8 cellular contexts compared by ENCODE assay signal in the genomic region with DNA sequence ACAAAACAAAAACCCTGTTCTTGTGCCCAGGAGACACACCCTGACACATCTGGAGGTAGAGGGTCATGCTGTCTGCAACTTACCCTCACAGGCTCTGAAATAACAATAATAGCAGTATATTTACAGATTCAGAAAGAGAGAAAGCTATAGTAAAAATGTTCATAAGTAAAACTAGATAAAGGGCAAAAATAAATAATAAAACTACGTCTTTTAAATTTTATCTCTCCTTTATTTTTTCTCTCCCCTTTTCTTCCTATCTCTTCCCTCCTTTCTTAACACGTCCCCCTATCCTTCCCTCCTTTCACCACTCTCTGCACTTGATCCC. TPM values are rescaled to one million over a fixed set of nuclear protein-coding genes. Genes with fewer than 3 reads are reported as not detected.
DNase-seq lines count a peak whose midpoint lies in the region; ATAC-seq, FAIRE-seq and TF ChIP-seq lines count a peak whose summit lies in the region.
"Not testable (repeated sequence)": the region's sequence is repeated elsewhere in the genome, so short reads cannot be mapped to it uniquely, and the experiment has no call there.
"Had no signal": no experiment of that assay in that cellular context is flagged by ENCODE, and none has a peak within 500 bp of the region (broad histone marks: within the 10 kb centered on the region; RNA-seq: fewer than 3 reads in every experiment).

No MANE protein-coding gene starts in this region.

- CTCF ChIA-PET in GM12878 (lab: Yijun Ruan, JAX) = interaction anchor here (0.7 to 7.0 kb wide), 14 partner anchors 10 to 105 kb away, joined by 3 to 100 read pairs (median 5); partner anchors contain the start of genes ATP6V1G2, DDX39B, LTB and MCCD1

- H4K20me1 ChIP-seq in SU-DHL-6 (ENCODE audit: low read depth, low read length); GM12878 (ENCODE audit: control insufficient read depth, insufficient read depth): not testable (repeated sequence)

- DNase-seq in H7; GM12878 (ENCODE audit: low read depth, low spot score); foreskin fibroblast; nephron progenitor cell; uterus: not testable (repeated sequence)

- ATAC-seq in GM12878 = not testable (repeated sequence)

- POLR2A ChIA-PET in GM12878 (lab: Charles Lee) = interaction anchor here (1.3 to 3.3 kb wide), 4 partner anchors 45 to 105 kb away, joined by 3 to 13 read pairs (median 4); partner anchors contain the start of genes DDX39B and NFKBIL1

- not testable (repeated sequence) for H3K4me1 ChIP-seq in GM12878 (ENCODE audit: control insufficient read depth, insufficient read depth, low read length); uterus

- not testable (repeated sequence) for H3K9me3 Mint-ChIP-seq in nephron progenitor cell

- BruUV-seq in GM12878 (replicated peaks; lab: Mats Ljungman, UMichigan) = not testable (repeated sequence)

- peak overlapping the region; percentile 10; the same call in 1 of the 2 replicates for H3K4me3 ChIP-seq in H7 (ENCODE audit: insufficient read depth, low read depth, low read length)
- H3K4me3 ChIP-seq in SU-DHL-6 (ENCODE audit: insufficient read depth, low read length, poor library complexity, severe bottlenecking) = peak overlapping the region; percentile 95
- H3K4me3 ChIP-seq in GM12878 = peak overlapping the region; percentile 76
- H3K4me3 ChIP-seq in foreskin fibroblast (ENCODE audit: low read depth in 1 of 2, low read length in 2 of 2) = peak overlapping the region; percentile 73 to 79
- H3K4me3 ChIP-seq in uterus = peak overlapping the region; percentile 38 to 44

- not testable (repeated sequence) for H3K27me3 ChIP-seq in H7 (ENCODE audit: control insufficient read depth, insufficient read depth, low read length); SU-DHL-6 (ENCODE audit: low read length); GM12878 (replicated peaks in 1 of 2; ENCODE audit: control insufficient read depth in 2 of 2, insufficient read depth in 2 of 2, low read length in 1 of 2); uterus

- H3K36me3 ChIP-seq in H7 (replicated peaks; ENCODE audit: control insufficient read depth, insufficient read depth, low read length); SU-DHL-6 (ENCODE audit: low read length); GM12878 (ENCODE audit: control insufficient read depth in 2 of 2, insufficient read depth in 2 of 2, low read length in 1 of 2); uterus: not testable (repeated sequence)

- peaks cover 26% of the 10 kb centered on the region for H3K4me1 Mint-ChIP-seq in nephron progenitor cell

- H3K36me3 Mint-ChIP-seq in nephron progenitor cell (ENCODE audit: low read depth) = not testable (repeated sequence)

- in situ Hi-C loops in GM12878 (cut with MboI) = loop anchor here (5.0 kb wide), 2 partner anchors 49 to 104 kb away; partner anchors contain the start of gene DDX39B

- 0% methylated on average over 1 of the region's 2 CpGs for WGBS in GM12878 (ENCODE audit: insufficient coverage, insufficient replicate concordance, low lambda C conversion rate, missing lambda C conversion rate)

- H3K4me3 Mint-ChIP-seq in nephron progenitor cell = peak overlapping the region; percentile 78

- FAIRE-seq in GM12878 (lab: Jason Lieb, UNC) = not testable (repeated sequence)

- H2AFZ ChIP-seq in SU-DHL-6 (ENCODE audit: low read depth, low read length, severe bottlenecking) (peak overlapping the region; percentile 54), GM12878 (ENCODE audit: control insufficient read depth, low read depth, low read length) (peak overlapping the region; percentile 79; the same call in 1 of the 2 replicates)

- H3K9me3 ChIP-seq in SU-DHL-6 (ENCODE audit: insufficient read depth, low read length); GM12878 (replicated peaks; ENCODE audit: control insufficient read depth, insufficient read depth, low read length); uterus: not testable (repeated sequence)

- TF ChIP-seq CTCF in SU-DHL-6 (IDR thresholded peaks at IDR 0.05; ENCODE audit: insufficient read depth, low read length, poor library complexity, severe bottlenecking); GM12878 (IDR thresholded peaks at IDR 0.05 in 2 of 3, conservative IDR thresholded peaks at IDR 0.05 in 1 of 3; ENCODE audit: control insufficient read depth in 2 of 3, extremely low read depth in 1 of 3, insufficient read depth in 1 of 3, low read depth in 3 of 3, low read length in 3 of 3); foreskin fibroblast (IDR thresholded peaks at IDR 0.05; ENCODE audit: low read depth, low read length); nephron progenitor cell (IDR thresholded peaks at IDR 0.05); uterus (IDR thresholded peaks at IDR 0.05): not testable (repeated sequence)

- H3K9ac ChIP-seq in SU-DHL-6 (ENCODE audit: low read length) (peak overlapping the region; percentile 72), GM12878 (ENCODE audit: control insufficient read depth, insufficient read depth, low read length) (peak overlapping the region; percentile 78)

- intact Hi-C loops in GM12878 (cut with micrococcal nuclease; ENCODE audit: unreplicated experiment) = loop anchor here (1.0 kb wide), 1 partner anchor 48 kb away; no protein-coding TSS in a partner anchor
- intact Hi-C loops in uterus (cut with DNase I; ENCODE audit: low total_unique reads) = not testable (repeated sequence)

- SMC1A ChIA-PET in GM12878 (lab: Charles Lee; ENCODE audit: uncharacterized antibody, unreplicated experiment) = interaction anchor here (1.0 to 6.5 kb wide), 7 partner anchors 9 to 245 kb away, joined by 3 to 63 read pairs (median 5); partner anchors contain the start of genes DDX39B, NCR3 and NFKBIL1

- RAD21 ChIA-PET in GM12878 (lab: Charles Lee; ENCODE audit: unreplicated experiment) = interaction anchor here (0.7 to 6.4 kb wide), 8 partner anchors 47 to 171 kb away, joined by 3 to 72 read pairs (median 16); partner anchors contain the start of genes ATP6V1G2, DDX39B, GPANK1 and LST1

- TF ChIP-seq EP300 in GM12878 (IDR thresholded peaks at IDR 0.05; ENCODE audit: borderline replicate concordance in 1 of 2, control insufficient read depth in 1 of 2, low read depth in 2 of 2, low read length in 2 of 2) = not testable (repeated sequence)

- H3K79me2 ChIP-seq in SU-DHL-6 (ENCODE audit: insufficient read depth, low read length) = peaks cover 65% of the 10 kb centered on the region
- H3K79me2 ChIP-seq in GM12878 (ENCODE audit: control insufficient read depth, insufficient read depth, low read length) = peaks cover 55% of the 10 kb centered on the region

- H3K4me2 ChIP-seq in SU-DHL-6 (ENCODE audit: low read depth, low read length, poor library complexity, severe bottlenecking) (peak overlapping the region; percentile 94), GM12878 (ENCODE audit: control insufficient read depth, insufficient read depth) (peak overlapping the region; percentile 59)

- not testable (repeated sequence) for H3K27ac Mint-ChIP-seq in nephron progenitor cell

- TF ChIP-seq POLR2A in GM12878 (IDR thresholded peaks at IDR 0.05; ENCODE audit: low read depth, low read length); uterus (IDR thresholded peaks at IDR 0.05): not testable (repeated sequence)

- not testable (repeated sequence) for H3K9me2 ChIP-seq in SU-DHL-6 (replicated peaks; ENCODE audit: insufficient read depth, low read length)

- TF ChIP-seq RAD21 in GM12878 (IDR thresholded peaks at IDR 0.05; ENCODE audit: insufficient read depth, low read depth, low read length) = not testable (repeated sequence)

- H3F3A ChIP-seq in SU-DHL-6 (ENCODE audit: insufficient read depth) = peaks cover 28% of the 10 kb centered on the region

- H3K27ac ChIP-seq in SU-DHL-6 (ENCODE audit: low read depth, low read length) (peak overlapping the region; percentile 93), uterus (peak overlapping the region; percentile 76 to 83)
- not testable (repeated sequence) for H3K27ac ChIP-seq in GM12878 (ENCODE audit: control insufficient read depth, insufficient read depth)

- peaks cover 80% of the 10 kb centered on the region for H3K27me3 Mint-ChIP-seq in nephron progenitor cell (ENCODE audit: low read depth, poor library complexity)

RNA-seq across cellular contexts. Expression of gene MICB, which starts 4.4 kb away (rescaled TPM):
- total RNA-seq in H7 (2014; rRNA removed; shearing (Covaris generic)) = 50.3 and 55.4 TPM in 2 replicates
- total RNA-seq in GM12878 (2013; cell fraction: nucleolus; rRNA removed) = 21.0 and 25.4 TPM in 2 replicates
- total RNA-seq in GM12878 (2014; rRNA removed) (21.6 and 21.9 TPM in 2 replicates), GM12878 (2014; rRNA removed; fragmentation: Illumina TruSeq; extraction: Trizol) (17.6 TPM in 2 replicates), GM12878 (2021) (15.6 and 18.0 TPM in 2 replicates), uterus (1 to 10 TPM; 1.9 to 4.8 (median 2.9) TPM)
- polyA plus RNA-seq in GM12878 (2011; ENCODE audit: low read depth) = 7.4 TPM
- polyA plus RNA-seq in GM12878 (2011; rRNA removed) (26.6 and 37.1 TPM in 2 replicates), GM12878 (2014; fragmentation: Illumina TruSeq; extraction: Trizol) (25.2 and 29.8 TPM in 2 replicates), GM12878 (2014; fragmentation: Nextera tagmentation; extraction: Ambion mirVana) (10 to 100 TPM in 1 of 2 experiments, 1 to 10 TPM in 1; 9.0 to 11.3 TPM), GM12878 (2014; rRNA removed) (23.7 and 25.5 TPM in 2 replicates), GM12878 (2016; fragmentation: Nextera tagmentation; extraction: Ambion mirVana) (10 to 100 TPM; 12.1 to 12.6 TPM)
- 37.5 and 41.0 TPM in 2 replicates for polyA plus RNA-seq in GM12878 (2011; cell fraction: cytosol; rRNA removed)
- polyA plus RNA-seq in GM12878 (2011; cell fraction: nucleus; rRNA removed) = 44.5 and 47.1 TPM in 2 replicates
- polyA plus RNA-seq in GM12878 (2012) = 9.0 and 13.7 TPM in 2 replicates
- polyA minus RNA-seq in GM12878 (2011; rRNA and poly(A)+ RNA removed) = 45.5 and 57.2 TPM in 2 replicates
- polyA minus RNA-seq in GM12878 (2011; cell fraction: cytosol; rRNA and poly(A)+ RNA removed) = 13.1 and 14.6 TPM in 2 replicates
- polyA minus RNA-seq in GM12878 (2011; cell fraction: nucleus; rRNA and poly(A)+ RNA removed) = 9.9 and 19.3 TPM in 2 replicates

RNA-seq across cellular contexts. Expression of gene MCCD1, which starts 35.2 kb away (rescaled TPM):
- not detected in 2 replicates for total RNA-seq in H7 (2014; rRNA removed; shearing (Covaris generic))
- not detected in 2 replicates for total RNA-seq in GM12878 (2013; cell fraction: nucleolus; rRNA removed)
- total RNA-seq in GM12878 (2014; rRNA removed) = not detected in 2 replicates
- total RNA-seq in GM12878 (2014; rRNA removed; fragmentation: Illumina TruSeq; extraction: Trizol) = not detected in 2 replicates
- not detected in 2 replicates for total RNA-seq in GM12878 (2021)
- not detected for polyA plus RNA-seq in GM12878 (2011; ENCODE audit: low read depth)
- not detected in 2 replicates for polyA plus RNA-seq in GM12878 (2011; rRNA removed)
- polyA plus RNA-seq in GM12878 (2011; cell fraction: cytosol; rRNA removed) = not detected in 2 replicates
- not detected in 2 replicates for polyA plus RNA-seq in GM12878 (2011; cell fraction: nucleus; rRNA removed)
- polyA plus RNA-seq in GM12878 (2012) = 0.18 TPM in 1 of 2 replicates, not detected in the other
- polyA plus RNA-seq in GM12878 (2014; fragmentation: Illumina TruSeq; extraction: Trizol) = not detected in 2 replicates
- not detected for polyA plus RNA-seq in GM12878 (2014; fragmentation: Nextera tagmentation; extraction: Ambion mirVana)
- polyA plus RNA-seq in GM12878 (2014; rRNA removed) = not detected in 2 replicates
- polyA plus RNA-seq in GM12878 (2016; fragmentation: Nextera tagmentation; extraction: Ambion mirVana) = not detected
- not detected in 2 replicates for polyA minus RNA-seq in GM12878 (2011; rRNA and poly(A)+ RNA removed)
- polyA minus RNA-seq in GM12878 (2011; cell fraction: cytosol; rRNA and poly(A)+ RNA removed) = not detected in 2 replicates
- polyA minus RNA-seq in GM12878 (2011; cell fraction: nucleus; rRNA and poly(A)+ RNA removed) = not detected in 2 replicates
- not detected for total RNA-seq in uterus
- total RNA-seq: adrenal gland, lung had no signal
- polyA plus RNA-seq: adrenal gland, lung had no signal

RNA-seq across cellular contexts. Expression of gene DDX39B, which starts 48.3 kb away (rescaled TPM):
- total RNA-seq in H7 (2014; rRNA removed; shearing (Covaris generic)) = 787 and 872 TPM in 2 replicates
- 503 and 551 TPM in 2 replicates for total RNA-seq in GM12878 (2013; cell fraction: nucleolus; rRNA removed)
- 542 and 564 TPM in 2 replicates for total RNA-seq in GM12878 (2014; rRNA removed)
- 316 and 317 TPM in 2 replicates for total RNA-seq in GM12878 (2014; rRNA removed; fragmentation: Illumina TruSeq; extraction: Trizol)
- total RNA-seq in GM12878 (2021) = 337 and 345 TPM in 2 replicates
- 166 TPM for polyA plus RNA-seq in GM12878 (2011; ENCODE audit: low read depth)
- polyA plus RNA-seq in GM12878 (2011; rRNA removed) = 399 and 625 TPM in 2 replicates
- polyA plus RNA-seq in GM12878 (2011; cell fraction: cytosol; rRNA removed) = 854 and 1,032 TPM in 2 replicates
- 1,451 and 1,606 TPM in 2 replicates for polyA plus RNA-seq in GM12878 (2011; cell fraction: nucleus; rRNA removed)
- polyA plus RNA-seq in GM12878 (2012) = 337 and 387 TPM in 2 replicates
- 379 and 384 TPM in 2 replicates for polyA plus RNA-seq in GM12878 (2014; fragmentation: Illumina TruSeq; extraction: Trizol)
- 100 to 1,000 TPM; 271 to 277 TPM for polyA plus RNA-seq in GM12878 (2014; fragmentation: Nextera tagmentation; extraction: Ambion mirVana)
- 661 and 728 TPM in 2 replicates for polyA plus RNA-seq in GM12878 (2014; rRNA removed)
- 100 to 1,000 TPM; 275 to 296 TPM for polyA plus RNA-seq in GM12878 (2016; fragmentation: Nextera tagmentation; extraction: Ambion mirVana)
- polyA minus RNA-seq in GM12878 (2011; rRNA and poly(A)+ RNA removed) = 683 and 1,173 TPM in 2 replicates
- 192 and 243 TPM in 2 replicates for polyA minus RNA-seq in GM12878 (2011; cell fraction: cytosol; rRNA and poly(A)+ RNA removed)
- 336 and 534 TPM in 2 replicates for polyA minus RNA-seq in GM12878 (2011; cell fraction: nucleus; rRNA and poly(A)+ RNA removed)
- total RNA-seq in uterus = 100 to 1,000 TPM; 119 to 429 (median 282) TPM

RNA-seq across cellular contexts. Expression of gene ATP6V1G2, which starts 52.9 kb away (rescaled TPM):
- 3.5 and 7.0 TPM in 2 replicates for total RNA-seq in H7 (2014; rRNA removed; shearing (Covaris generic))
- 3.5 and 6.3 TPM in 2 replicates for total RNA-seq in GM12878 (2013; cell fraction: nucleolus; rRNA removed)
- total RNA-seq in GM12878 (2014; rRNA removed) = 2.2 and 2.5 TPM in 2 replicates
- 2.7 and 2.9 TPM in 2 replicates for total RNA-seq in GM12878 (2014; rRNA removed; fragmentation: Illumina TruSeq; extraction: Trizol)
- total RNA-seq in GM12878 (2021) = 2.5 and 3.5 TPM in 2 replicates
- polyA plus RNA-seq in GM12878 (2011; ENCODE audit: low read depth) = 2.1 TPM
- polyA plus RNA-seq in GM12878 (2011; rRNA removed) = 8.9 and 11.1 TPM in 2 replicates
- polyA plus RNA-seq in GM12878 (2011; cell fraction: cytosol; rRNA removed) = 4.8 and 5.9 TPM in 2 replicates
- polyA plus RNA-seq in GM12878 (2011; cell fraction: nucleus; rRNA removed) = 12.0 and 12.5 TPM in 2 replicates
- 2.4 and 3.1 TPM in 2 replicates for polyA plus RNA-seq in GM12878 (2012)
- 4.3 and 4.9 TPM in 2 replicates for polyA plus RNA-seq in GM12878 (2014; fragmentation: Illumina TruSeq; extraction: Trizol)
- polyA plus RNA-seq in GM12878 (2014; fragmentation: Nextera tagmentation; extraction: Ambion mirVana) = under 1 TPM; 0.45 to 0.58 TPM
- polyA plus RNA-seq in GM12878 (2014; rRNA removed) = 2.6 and 3.5 TPM in 2 replicates
- polyA plus RNA-seq in GM12878 (2016; fragmentation: Nextera tagmentation; extraction: Ambion mirVana) = 1 to 10 TPM; 2.8 to 3.1 TPM
- polyA minus RNA-seq in GM12878 (2011; rRNA and poly(A)+ RNA removed) = 1.7 and 2.7 TPM in 2 replicates
- 0.94 TPM in 1 of 2 replicates, not detected in the other for polyA minus RNA-seq in GM12878 (2011; cell fraction: cytosol; rRNA and poly(A)+ RNA removed)
- 1.8 and 2.3 TPM in 2 replicates for polyA minus RNA-seq in GM12878 (2011; cell fraction: nucleus; rRNA and poly(A)+ RNA removed)
- 1 to 10 TPM in 2 of 4 donors, not detected in 2; 1.2 to 1.6 TPM for total RNA-seq in uterus

RNA-seq across cellular contexts. Expression of gene NFKBIL1, which starts 53.9 kb away (rescaled TPM):
- total RNA-seq in H7 (2014; rRNA removed; shearing (Covaris generic)) = 33.2 and 34.2 TPM in 2 replicates
- 15.8 and 17.1 TPM in 2 replicates for total RNA-seq in GM12878 (2013; cell fraction: nucleolus; rRNA removed)
- 11.2 and 14.1 TPM in 2 replicates for total RNA-seq in GM12878 (2014; rRNA removed)
- 5.3 and 5.4 TPM in 2 replicates for total RNA-seq in GM12878 (2014; rRNA removed; fragmentation: Illumina TruSeq; extraction: Trizol)
- total RNA-seq in GM12878 (2021) = 11.9 and 12.0 TPM in 2 replicates
- polyA plus RNA-seq in GM12878 (2011; ENCODE audit: low read depth) = 3.5 TPM
- 3.1 and 5.9 TPM in 2 replicates for polyA plus RNA-seq in GM12878 (2011; rRNA removed)
- polyA plus RNA-seq in GM12878 (2011; cell fraction: cytosol; rRNA removed) = 9.2 and 15.5 TPM in 2 replicates
- polyA plus RNA-seq in GM12878 (2011; cell fraction: nucleus; rRNA removed) = 17.1 and 26.5 TPM in 2 replicates
- 15.7 and 19.0 TPM in 2 replicates for polyA plus RNA-seq in GM12878 (2012)
- polyA plus RNA-seq in GM12878 (2014; fragmentation: Illumina TruSeq; extraction: Trizol) = 0.65 and 1.5 TPM in 2 replicates
- polyA plus RNA-seq in GM12878 (2014; fragmentation: Nextera tagmentation; extraction: Ambion mirVana) = under 1 TPM; 0.19 to 0.64 TPM
- 13.9 and 15.1 TPM in 2 replicates for polyA plus RNA-seq in GM12878 (2014; rRNA removed)
- polyA plus RNA-seq in GM12878 (2016; fragmentation: Nextera tagmentation; extraction: Ambion mirVana) = 10 to 100 TPM in 1 of 2 experiments, 1 to 10 TPM in 1; 8.2 to 11.1 TPM
- 2.8 and 7.6 TPM in 2 replicates for polyA minus RNA-seq in GM12878 (2011; rRNA and poly(A)+ RNA removed)
- polyA minus RNA-seq in GM12878 (2011; cell fraction: cytosol; rRNA and poly(A)+ RNA removed) = 3.7 and 6.3 TPM in 2 replicates
- 4.5 and 11.0 TPM in 2 replicates for polyA minus RNA-seq in GM12878 (2011; cell fraction: nucleus; rRNA and poly(A)+ RNA removed)
- 10 to 100 TPM; 19.7 to 38.5 (median 20.8) TPM for total RNA-seq in uterus

Comparison
In these comparisons a context has a peak if more than half of its experiments do, and no peak if none do; other contexts are left out.
1. H3K4me3 ChIP-seq: peak in every context shown above with its lines; median percentile 95 in SU-DHL-6; 76 in GM12878; 76 in foreskin fibroblast; 41 in uterus; 10 in H7.